ENCODE assay signal across 1 cellular context in genomic region chr17:2406271-2406902, GRCh38.
TF ChIP-seq lines count a peak whose summit lies in the region.

No MANE protein-coding gene starts in this region.

TF ChIP-seq in WTC11, 78 proteins besides CTCF, POLR2A, EP300 and RAD21 (continued from another document):
- TF ChIP-seq STAT6 (CRISPR knock-in tag; conservative IDR thresholded peaks at IDR 0.05; ENCODE audit: low read depth) (no peak), SMAD3 (CRISPR knock-in tag; IDR thresholded peaks at IDR 0.05; ENCODE audit: borderline replicate concordance) (no peak), ETV6 (CRISPR knock-in tag; IDR thresholded peaks at IDR 0.05) (no peak), SMAD4 (CRISPR knock-in tag; IDR thresholded peaks at IDR 0.05) (no peak), HMGA2 (CRISPR knock-in tag; IDR thresholded peaks at IDR 0.05) (no peak), FOXP1 (CRISPR knock-in tag; IDR thresholded peaks at IDR 0.05; ENCODE audit: borderline replicate concordance) (no peak), FOXK1 (CRISPR knock-in tag; IDR thresholded peaks at IDR 0.05) (no peak), ZNF317 (CRISPR knock-in tag; IDR thresholded peaks at IDR 0.05; ENCODE audit: borderline replicate concordance, low read depth) (no peak), ZNF232 (CRISPR knock-in tag; IDR thresholded peaks at IDR 0.05) (no peak), NFYB (CRISPR knock-in tag; conservative IDR thresholded peaks at IDR 0.05; ENCODE audit: low read depth) (no peak), RORB (CRISPR knock-in tag; IDR thresholded peaks at IDR 0.05) (no peak)
- TF ChIP-seq, protein P1, sequence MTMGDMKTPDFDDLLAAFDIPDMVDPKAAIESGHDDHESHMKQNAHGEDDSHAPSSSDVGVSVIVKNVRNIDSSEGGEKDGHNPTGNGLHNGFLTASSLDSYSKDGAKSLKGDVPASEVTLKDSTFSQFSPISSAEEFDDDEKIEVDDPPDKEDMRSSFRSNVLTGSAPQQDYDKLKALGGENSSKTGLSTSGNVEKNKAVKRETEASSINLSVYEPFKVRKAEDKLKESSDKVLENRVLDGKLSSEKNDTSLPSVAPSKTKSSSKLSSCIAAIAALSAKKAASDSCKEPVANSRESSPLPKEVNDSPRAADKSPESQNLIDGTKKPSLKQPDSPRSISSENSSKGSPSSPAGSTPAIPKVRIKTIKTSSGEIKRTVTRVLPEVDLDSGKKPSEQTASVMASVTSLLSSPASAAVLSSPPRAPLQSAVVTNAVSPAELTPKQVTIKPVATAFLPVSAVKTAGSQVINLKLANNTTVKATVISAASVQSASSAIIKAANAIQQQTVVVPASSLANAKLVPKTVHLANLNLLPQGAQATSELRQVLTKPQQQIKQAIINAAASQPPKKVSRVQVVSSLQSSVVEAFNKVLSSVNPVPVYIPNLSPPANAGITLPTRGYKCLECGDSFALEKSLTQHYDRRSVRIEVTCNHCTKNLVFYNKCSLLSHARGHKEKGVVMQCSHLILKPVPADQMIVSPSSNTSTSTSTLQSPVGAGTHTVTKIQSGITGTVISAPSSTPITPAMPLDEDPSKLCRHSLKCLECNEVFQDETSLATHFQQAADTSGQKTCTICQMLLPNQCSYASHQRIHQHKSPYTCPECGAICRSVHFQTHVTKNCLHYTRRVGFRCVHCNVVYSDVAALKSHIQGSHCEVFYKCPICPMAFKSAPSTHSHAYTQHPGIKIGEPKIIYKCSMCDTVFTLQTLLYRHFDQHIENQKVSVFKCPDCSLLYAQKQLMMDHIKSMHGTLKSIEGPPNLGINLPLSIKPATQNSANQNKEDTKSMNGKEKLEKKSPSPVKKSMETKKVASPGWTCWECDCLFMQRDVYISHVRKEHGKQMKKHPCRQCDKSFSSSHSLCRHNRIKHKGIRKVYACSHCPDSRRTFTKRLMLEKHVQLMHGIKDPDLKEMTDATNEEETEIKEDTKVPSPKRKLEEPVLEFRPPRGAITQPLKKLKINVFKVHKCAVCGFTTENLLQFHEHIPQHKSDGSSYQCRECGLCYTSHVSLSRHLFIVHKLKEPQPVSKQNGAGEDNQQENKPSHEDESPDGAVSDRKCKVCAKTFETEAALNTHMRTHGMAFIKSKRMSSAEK (CRISPR knock-in tag; IDR thresholded peaks at IDR 0.05; ENCODE audit: borderline replicate concordance) = no peak
- TF ChIP-seq, protein P2, sequence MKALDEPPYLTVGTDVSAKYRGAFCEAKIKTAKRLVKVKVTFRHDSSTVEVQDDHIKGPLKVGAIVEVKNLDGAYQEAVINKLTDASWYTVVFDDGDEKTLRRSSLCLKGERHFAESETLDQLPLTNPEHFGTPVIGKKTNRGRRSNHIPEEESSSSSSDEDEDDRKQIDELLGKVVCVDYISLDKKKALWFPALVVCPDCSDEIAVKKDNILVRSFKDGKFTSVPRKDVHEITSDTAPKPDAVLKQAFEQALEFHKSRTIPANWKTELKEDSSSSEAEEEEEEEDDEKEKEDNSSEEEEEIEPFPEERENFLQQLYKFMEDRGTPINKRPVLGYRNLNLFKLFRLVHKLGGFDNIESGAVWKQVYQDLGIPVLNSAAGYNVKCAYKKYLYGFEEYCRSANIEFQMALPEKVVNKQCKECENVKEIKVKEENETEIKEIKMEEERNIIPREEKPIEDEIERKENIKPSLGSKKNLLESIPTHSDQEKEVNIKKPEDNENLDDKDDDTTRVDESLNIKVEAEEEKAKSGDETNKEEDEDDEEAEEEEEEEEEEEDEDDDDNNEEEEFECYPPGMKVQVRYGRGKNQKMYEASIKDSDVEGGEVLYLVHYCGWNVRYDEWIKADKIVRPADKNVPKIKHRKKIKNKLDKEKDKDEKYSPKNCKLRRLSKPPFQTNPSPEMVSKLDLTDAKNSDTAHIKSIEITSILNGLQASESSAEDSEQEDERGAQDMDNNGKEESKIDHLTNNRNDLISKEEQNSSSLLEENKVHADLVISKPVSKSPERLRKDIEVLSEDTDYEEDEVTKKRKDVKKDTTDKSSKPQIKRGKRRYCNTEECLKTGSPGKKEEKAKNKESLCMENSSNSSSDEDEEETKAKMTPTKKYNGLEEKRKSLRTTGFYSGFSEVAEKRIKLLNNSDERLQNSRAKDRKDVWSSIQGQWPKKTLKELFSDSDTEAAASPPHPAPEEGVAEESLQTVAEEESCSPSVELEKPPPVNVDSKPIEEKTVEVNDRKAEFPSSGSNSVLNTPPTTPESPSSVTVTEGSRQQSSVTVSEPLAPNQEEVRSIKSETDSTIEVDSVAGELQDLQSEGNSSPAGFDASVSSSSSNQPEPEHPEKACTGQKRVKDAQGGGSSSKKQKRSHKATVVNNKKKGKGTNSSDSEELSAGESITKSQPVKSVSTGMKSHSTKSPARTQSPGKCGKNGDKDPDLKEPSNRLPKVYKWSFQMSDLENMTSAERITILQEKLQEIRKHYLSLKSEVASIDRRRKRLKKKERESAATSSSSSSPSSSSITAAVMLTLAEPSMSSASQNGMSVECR (CRISPR knock-in tag; IDR thresholded peaks at IDR 0.05; ENCODE audit: borderline replicate concordance) = no peak
